11 cellular contexts compared by ENCODE assay signal in genomic region chr9:111456536-111456935, GRCh38.
DNase-seq lines count a peak whose midpoint lies in the region; ATAC-seq and TF ChIP-seq lines count a peak whose summit lies in the region.
"Had no signal": no experiment of that assay in that cellular context is flagged by ENCODE, and none has a peak within 500 bp of the region (broad histone marks: within the 10 kb centered on the region; RNA-seq: fewer than 3 reads in every experiment).

No MANE protein-coding gene starts in this region.

- peaks cover 2 to 3% of the 10 kb centered on the region in 2 donors for H3K9me3 ChIP-seq in duodenal mucosa (ENCODE audit: control insufficient read depth in 1 of 2, low read length in 2 of 2)

- H3K27me3 ChIP-seq in duodenal mucosa (ENCODE audit: control insufficient read depth in 1 of 2, insufficient read depth in 2 of 2, low read length in 2 of 2) = no peaks in the 10 kb centered on the region

- H3K9ac ChIP-seq in duodenal mucosa (ENCODE audit: low read depth in 1 of 2, low read length in 2 of 2) = no peak overlapping the region

- peaks cover 24% of the 10 kb centered on the region for H3K36me3 Mint-ChIP-seq in nephron progenitor cell (ENCODE audit: low read depth)
- H3K36me3 Mint-ChIP-seq in activated naive CD4-positive, alpha-beta T cell treated with anti-CD3 and anti-CD28 coated beads, Interleukin-2, amount 10 ng/mL, durations not matched to agents 7 days and 5 days = peaks cover 2% of the 10 kb centered on the region

- DNase-seq in nephron progenitor cell = no peak
- DNase-seq in activated naive CD4-positive, alpha-beta T cell treated with anti-CD3 and anti-CD28 coated beads, Interleukin-2, amount 10 ng/mL, durations not matched to agents 7 days and 5 days = no peak
- no peak for DNase-seq in NCI-H2081 treated with DMSO at 0.1 percent for 48 hours (lab: John Stamatoyannopoulos, UW)
- DNase-seq: naive thymus-derived CD8-positive, alpha-beta T cell; stimulated activated CD4-positive, alpha-beta T cell treated with anti-CD3 and anti-CD28 coated beads, Interleukin-12 subunit alpha, Interleukin-12 subunit beta, amount 100 ng/mL, for 4 hours had no signal

- H3K4me1 Mint-ChIP-seq in nephron progenitor cell = peaks cover 6% of the 10 kb centered on the region
- H3K4me1 Mint-ChIP-seq in activated naive CD4-positive, alpha-beta T cell treated with anti-CD3 and anti-CD28 coated beads, Interleukin-2, amount 10 ng/mL, durations not matched to agents 7 days and 5 days = peaks cover 3% of the 10 kb centered on the region

- peaks cover 21% of the 10 kb centered on the region for H3K9me3 Mint-ChIP-seq in nephron progenitor cell
- peaks cover 1% of the 10 kb centered on the region for H3K9me3 Mint-ChIP-seq in activated naive CD4-positive, alpha-beta T cell treated with anti-CD3 and anti-CD28 coated beads, Interleukin-2, amount 10 ng/mL, durations not matched to agents 7 days and 5 days

- H3K27ac Mint-ChIP-seq in nephron progenitor cell = peak overlapping the region; percentile 4
- no peak overlapping the region for H3K27ac Mint-ChIP-seq in activated naive CD4-positive, alpha-beta T cell treated with anti-CD3 and anti-CD28 coated beads, Interleukin-2, amount 10 ng/mL, durations not matched to agents 7 days and 5 days

- H3K27me3 Mint-ChIP-seq in nephron progenitor cell (ENCODE audit: low read depth, poor library complexity) = peaks cover 3% of the 10 kb centered on the region
- H3K27me3 Mint-ChIP-seq in activated naive CD4-positive, alpha-beta T cell treated with anti-CD3 and anti-CD28 coated beads, Interleukin-2, amount 10 ng/mL, durations not matched to agents 7 days and 5 days = no peaks in the 10 kb centered on the region
- H3K27me3 Mint-ChIP-seq: IgD-negative memory B cell; naive thymus-derived CD8-positive, alpha-beta T cell had no signal

- ATAC-seq in GM18858 (IDR thresholded peaks at IDR 0.05; ENCODE audit: unreplicated experiment) (peak; percentile 48), HG02798 (IDR thresholded peaks at IDR 0.05; ENCODE audit: poor library complexity, unreplicated experiment) (peak; percentile 62), GM18520 (IDR thresholded peaks at IDR 0.05; ENCODE audit: unreplicated experiment) (no peak), GM21447 (IDR thresholded peaks at IDR 0.05; ENCODE audit: unreplicated experiment) (no peak)
- ATAC-seq: naive thymus-derived CD8-positive, alpha-beta T cell had no signal

- TF ChIP-seq CTCF in nephron progenitor cell (IDR thresholded peaks at IDR 0.05) = no peak

- no peaks in the 10 kb centered on the region for H3K36me3 ChIP-seq in duodenal mucosa (ENCODE audit: control insufficient read depth in 1 of 2, insufficient read depth in 2 of 2, low read length in 2 of 2)

- no peak overlapping the region for H3K4me3 ChIP-seq in duodenal mucosa (ENCODE audit: low read depth in 1 of 2, low read length in 2 of 2)

- CTCF ChIA-PET in activated naive CD4-positive, alpha-beta T cell treated with anti-CD3 and anti-CD28 coated beads, Interleukin-2, amount 10 ng/mL, durations not matched to agents 7 days and 5 days (lab: Charles Lee) = no interaction called here

- H3K4me3 Mint-ChIP-seq in nephron progenitor cell = no peak overlapping the region
- no peak overlapping the region for H3K4me3 Mint-ChIP-seq in activated naive CD4-positive, alpha-beta T cell treated with anti-CD3 and anti-CD28 coated beads, Interleukin-2, amount 10 ng/mL, durations not matched to agents 7 days and 5 days
- H3K4me3 Mint-ChIP-seq: IgD-negative memory B cell; naive thymus-derived CD8-positive, alpha-beta T cell had no signal

- H3K4me1 ChIP-seq in duodenal mucosa (ENCODE audit: control insufficient read depth in 1 of 2, insufficient read depth in 2 of 2, low read length in 2 of 2) = peaks cover 31 to 43% of the 10 kb centered on the region in 2 donors

- peak overlapping the region; percentile 18 for H3K27ac ChIP-seq in duodenal mucosa (ENCODE audit: low read depth, low read length)

Comparison
In these comparisons a context has a peak if more than half of its experiments do, and no peak if none do; other contexts are left out.
1. ATAC-seq: peak in GM18858 (single experiment) and HG02798 (single experiment); none in GM18520 (single experiment) and GM21447 (single experiment).